Comparison of ENCODE assay signal across 7 cellular contexts in genomic region chr1:85200367-85200869, GRCh38. TPM values are rescaled to one million over a fixed set of nuclear protein-coding genes. Genes with fewer than 3 reads are reported as not detected.
DNase-seq lines count a peak whose midpoint lies in the region; ATAC-seq and TF ChIP-seq lines count a peak whose summit lies in the region.

No MANE protein-coding gene starts in this region.

- H3K27me3 ChIP-seq in gastroesophageal sphincter (no peaks in the 10 kb centered on the region), aorta (ENCODE audit: control insufficient read depth in 1 of 2, insufficient read depth in 2 of 2, low read length in 1 of 2) (no peaks in the 10 kb centered on the region)

- H3K4me1 ChIP-seq in gastroesophageal sphincter (peaks cover 0 to 34% (median 0%) of the 10 kb centered on the region in 3 donors), aorta (ENCODE audit: control insufficient read depth in 1 of 2, insufficient read depth in 2 of 2, low read length in 2 of 2) (no peaks in the 10 kb centered on the region)

- no peaks in the 10 kb centered on the region for H3K36me3 Mint-ChIP-seq in osteocyte (ENCODE audit: unreplicated experiment)

- H3K36me3 ChIP-seq in gastroesophageal sphincter: no peaks in the 10 kb centered on the region
- no peaks in the 10 kb centered on the region for H3K36me3 ChIP-seq in aorta (ENCODE audit: control insufficient read depth in 1 of 2, insufficient read depth in 2 of 2, low read length in 1 of 2)

- no peaks in the 10 kb centered on the region for H3K27me3 Mint-ChIP-seq in osteocyte (ENCODE audit: unreplicated experiment)

- H3K4me1 Mint-ChIP-seq in osteocyte (ENCODE audit: unreplicated experiment): peaks cover 66% of the 10 kb centered on the region

- H3K27ac ChIP-seq in gastroesophageal sphincter (peak overlapping the region; percentile 96 to 99 (median 98)), aorta (ENCODE audit: low read depth in 1 of 2, low read length in 2 of 2) (peak overlapping the region in 1 of 2 donors; percentile 90)

- H3K9me3 ChIP-seq in gastroesophageal sphincter (no peaks in the 10 kb centered on the region), aorta (ENCODE audit: control insufficient read depth, low read length) (no peaks in the 10 kb centered on the region)

- peak overlapping the region; percentile 59 for H3K27ac Mint-ChIP-seq in osteocyte (ENCODE audit: unreplicated experiment)

- TF ChIP-seq POLR2A in NB4 (IDR thresholded peaks at IDR 0.05; ENCODE audit: extremely low read depth, insufficient read length) (no peak), gastroesophageal sphincter (IDR thresholded peaks at IDR 0.05) (no peak)

- DNase-seq in HFF-Myc (ENCODE audit: extremely low read depth, low read depth): no peak
- DNase-seq in NB4 (ENCODE audit: low read depth): peak; percentile 52
- peak; percentile 36 for DNase-seq in activated CD8-positive, alpha-beta memory T cell treated with anti-CD3 and anti-CD28 coated beads, Interleukin-2, amount 50 U/mL, for 4 hours
- no peak for DNase-seq in osteocyte (ENCODE audit: extremely low spot score, unreplicated experiment)
- DNase-seq in aorta: peak; percentile 51 to 83

- ATAC-seq in GM18511 (IDR thresholded peaks at IDR 0.05; ENCODE audit: unreplicated experiment) (peak; percentile 41), gastroesophageal sphincter (peak; percentile 54), aorta (ENCODE audit: low FRiP score) (peak; percentile 64)

- intact Hi-C loops in aorta (cut with DNase I): loop anchor here (5.0 kb wide), 1 partner anchor 57 kb away; the partner anchor contains the start of gene C1orf52 (in 2 of the 2)

- WGBS in gastroesophageal sphincter (ENCODE audit: low coverage in 1 of 2), 2 donors: 0% methylated on average over 3 of the region's 45 CpGs; no CpG with 5 or more reads in 1 of the 2 donors
- WGBS in aorta, 2 donors: 0 to 1% methylated on average over 42 to 45 of the region's 45 CpGs

- TF ChIP-seq EP300 in gastroesophageal sphincter (IDR thresholded peaks at IDR 0.05): no peak

- H3K4me3 ChIP-seq in HFF-Myc (replicated peaks; ENCODE audit: low read depth, low read length) (peak overlapping the region; percentile 86), NB4 (ENCODE audit: low read depth, low read length) (peak overlapping the region; percentile 65), gastroesophageal sphincter (peak overlapping the region; percentile 84 to 88), aorta (ENCODE audit: low read length in 2 of 2) (peak overlapping the region; percentile 91 to 95)

- H3K4me3 Mint-ChIP-seq in osteocyte (ENCODE audit: unreplicated experiment): peak overlapping the region; percentile 76

- TF ChIP-seq CTCF in HFF-Myc (IDR thresholded peaks at IDR 0.05; ENCODE audit: low read depth, low read length, missing control alignments) (no peak), NB4 (IDR thresholded peaks at IDR 0.05; ENCODE audit: low read depth, low read length) (no peak), gastroesophageal sphincter (IDR thresholded peaks at IDR 0.05) (no peak), osteocyte (IDR thresholded peaks at IDR 0.05) (no peak)

- H3K9me3 Mint-ChIP-seq in osteocyte (ENCODE audit: unreplicated experiment): no peaks in the 10 kb centered on the region

RNA-seq across cellular contexts. Expression of gene SYDE2, which starts 0.4 kb away (rescaled TPM):
- total RNA-seq in gastroesophageal sphincter (100 to 1,000 TPM in 2 of 4 donors, 10 to 100 TPM in 2; 30.4 to 115 (median 85.2) TPM), osteocyte (6.0 and 6.3 TPM in 2 replicates), aorta (10 to 100 TPM; 10.1 to 16.7 TPM)
- 1 to 10 TPM; 1.3 to 1.4 TPM for polyA plus RNA-seq in aorta

RNA-seq across cellular contexts. Expression of gene C1orf52, which starts 59.0 kb away (rescaled TPM):
- total RNA-seq in gastroesophageal sphincter (10 to 100 TPM; 12.7 to 27.2 (median 21.0) TPM), osteocyte (30.8 and 32.2 TPM in 2 replicates), aorta (10 to 100 TPM; 25.8 to 28.3 TPM)
- 10 to 100 TPM; 13.8 to 18.4 TPM for polyA plus RNA-seq in aorta

Comparison
In these comparisons a context has a peak if more than half of its experiments do, and no peak if none do; other contexts are left out.
1. DNase-seq: peak in NB4 (single experiment), activated CD8-positive, alpha-beta memory T cell treated with anti-CD3 and anti-CD28 coated beads, Interleukin-2, amount 50 U/mL, for 4 hours (single experiment) and aorta (2 of 2); none in HFF-Myc (single experiment) and osteocyte (single experiment).
2. Peak in every context shown above with its lines, with median percentiles within 50 percentile points of each other: ATAC-seq and H3K4me3 ChIP-seq.